In genomic region chr5:149271717-149272558, GRCh38 we compare ENCODE assay signal across 8 cellular contexts. TPM values are rescaled to one million over a fixed set of nuclear protein-coding genes. Genes with fewer than 3 reads are reported as not detected.
DNase-seq lines count a peak whose midpoint lies in the region; ATAC-seq and TF ChIP-seq lines count a peak whose summit lies in the region.

Gene AFAP1L1, plus strand, starts transcription at chr5:149271859. Its CDS starts 110 bp downstream, at chr5:149271969.

- H3K9me3 Mint-ChIP-seq in activated T-cell treated with anti-CD3 and anti-CD28 coated beads, Interleukin-2, amount 50 U/mL, for 72 hours: peaks cover 0 to 4% of the 10 kb centered on the region in 2 donors

- under 1% methylated on average over 81 of the region's 81 CpGs for WGBS in thymus

- ATAC-seq in activated T-cell treated with anti-CD3 and anti-CD28 coated beads, Interleukin-2, amount 50 U/mL, for 72 hours (replicated peaks in 1 of 2): peak; percentile 66 to 68
- no peak for ATAC-seq in GM21737 (IDR thresholded peaks at IDR 0.05; ENCODE audit: unreplicated experiment)
- no peak for ATAC-seq in HG03442 (IDR thresholded peaks at IDR 0.05; ENCODE audit: unreplicated experiment)

- peak within 1 kb of the TSS; percentile 90 to 91 for H3K4me3 Mint-ChIP-seq in activated T-cell treated with anti-CD3 and anti-CD28 coated beads, Interleukin-2, amount 50 U/mL, for 72 hours

- no peak for TF ChIP-seq RAD21 in Ishikawa (IDR thresholded peaks at IDR 0.05; ENCODE audit: low read depth)

- peaks cover 3% of the 10 kb centered on the region for H3K36me3 ChIP-seq in thymus (ENCODE audit: control insufficient read depth, insufficient read depth)

- peaks cover 1% of the 10 kb centered on the region for H3K9me3 ChIP-seq in thymus (ENCODE audit: control insufficient read depth)

- H3K27me3 ChIP-seq in thymus (ENCODE audit: control insufficient read depth, insufficient read depth): peaks cover 36% of the 10 kb centered on the region

- peaks cover 0 to 5% of the 10 kb centered on the region in 2 donors for H3K36me3 Mint-ChIP-seq in activated T-cell treated with anti-CD3 and anti-CD28 coated beads, Interleukin-2, amount 50 U/mL, for 72 hours (ENCODE audit: insufficient read depth in 2 of 2)

- H3K4me1 ChIP-seq in thymus (ENCODE audit: control insufficient read depth, insufficient read depth, low read length): no peaks in the 10 kb centered on the region

- peak within 1 kb of the TSS; percentile 58 for H3K27ac ChIP-seq in thymus (ENCODE audit: low read depth)

- H3K4me3 ChIP-seq in fibroblast of mammary gland (ENCODE audit: control insufficient read depth, low read depth, low read length) (peak within 1 kb of the TSS; percentile 66), thymus (ENCODE audit: low read length) (peak within 1 kb of the TSS; percentile 53)

- no peak within 1 kb of the TSS for H3K27ac Mint-ChIP-seq in activated T-cell treated with anti-CD3 and anti-CD28 coated beads, Interleukin-2, amount 50 U/mL, for 72 hours

- peaks cover 47% of the 10 kb centered on the region for H3K27me3 Mint-ChIP-seq in activated T-cell treated with anti-CD3 and anti-CD28 coated beads, Interleukin-2, amount 50 U/mL, for 72 hours (ENCODE audit: low read depth)

- TF ChIP-seq CTCF in fibroblast of mammary gland (conservative IDR thresholded peaks at IDR 0.05; ENCODE audit: control insufficient read depth, insufficient read depth, low read depth, low read length): no peak

- DNase-seq in DMS53 (lab: John Stamatoyannopoulos, UW) (peak; percentile 78), fibroblast of mammary gland (ENCODE audit: low read depth) (peak; percentile 46), mucosa of gallbladder (ENCODE audit: low spot score) (peak; percentile 40)
- peak; percentile 19 to 23 for DNase-seq in activated T-cell treated with anti-CD3 and anti-CD28 coated beads, Interleukin-2, amount 50 U/mL, for 72 hours

- H3K4me1 Mint-ChIP-seq in activated T-cell treated with anti-CD3 and anti-CD28 coated beads, Interleukin-2, amount 50 U/mL, for 72 hours (ENCODE audit: low read depth): peaks cover 14% of the 10 kb centered on the region

- TF ChIP-seq EP300 in Ishikawa (IDR thresholded peaks at IDR 0.05; ENCODE audit: borderline replicate concordance): no peak

TF ChIP-seq in Ishikawa, 13 proteins besides CTCF, POLR2A, EP300 and RAD21:
- TF ChIP-seq ZBTB7A (IDR thresholded peaks at IDR 0.05; ENCODE audit: low read depth) (0 out of 2 replicates have a peak, but pooled peaks have one; percentile 19), FOXM1 (IDR thresholded peaks at IDR 0.05; ENCODE audit: borderline replicate concordance, low read depth) (no peak), REST (IDR thresholded peaks at IDR 0.05; ENCODE audit: low read depth) (no peak), MAX (IDR thresholded peaks at IDR 0.05) (peak; percentile 58; the same call in 1 of the 2 replicates), CEBPB (IDR thresholded peaks at IDR 0.05) (no peak), TEAD4 (IDR thresholded peaks at IDR 0.05) (no peak), TCF12 (IDR thresholded peaks at IDR 0.05; ENCODE audit: low read depth) (no peak), NFIC (IDR thresholded peaks at IDR 0.05) (no peak), YY1 (IDR thresholded peaks at IDR 0.05; ENCODE audit: low read depth) (no peak), CREB1 (IDR thresholded peaks at IDR 0.05; ENCODE audit: low read depth) (no peak), EGR1 (IDR thresholded peaks at IDR 0.05) (no peak), USF1 (IDR thresholded peaks at IDR 0.05) (peak; percentile 10; the same call in 1 of the 2 replicates), TAF1 (IDR thresholded peaks at IDR 0.05; ENCODE audit: low read depth) (no peak)

RNA-seq across cellular contexts. Expression of gene AFAP1L1, which starts in this region (rescaled TPM):
- total RNA-seq in activated T-cell treated with anti-CD3 and anti-CD28 coated beads, Interleukin-2, amount 50 U/mL, for 72 hours: under 1 TPM; 0.12 to 0.17 TPM
- 8.7 TPM for total RNA-seq in mucosa of gallbladder
- 12.6 TPM for polyA plus RNA-seq in thymus

Comparison
In these comparisons a context has a peak if more than half of its experiments do, and no peak if none do; other contexts are left out.
1. Peak in DNase-seq and ATAC-seq in activated T-cell treated with anti-CD3 and anti-CD28 coated beads, Interleukin-2, amount 50 U/mL, for 72 hours; RNA of the gene not detected or under 1 TPM.
2. DNase-seq: peak in every context shown above with its lines; median percentile 78 in DMS53; 46 in fibroblast of mammary gland; 40 in mucosa of gallbladder; 21 in activated T-cell treated with anti-CD3 and anti-CD28 coated beads, Interleukin-2, amount 50 U/mL, for 72 hours.